8 cellular contexts compared by ENCODE assay signal in genomic region chr12:25364529-25365339, GRCh38.
A peak's percentile ranks its signal among the peaks of the same experiment; 100 is the strongest.
DNase-seq lines count a peak whose midpoint lies in the region; ATAC-seq lines count a peak whose summit lies in the region.

No MANE protein-coding gene starts in this region.

- ATAC-seq in HG03064 (IDR thresholded peaks at IDR 0.05; ENCODE audit: low read depth, unreplicated experiment), result peak; percentile 77
- peak; percentile 80 for ATAC-seq in stimulated activated memory B cell treated with anti-CD40 and anti-IgM and Interleukin-4, amounts not matched to agents 10 μg/mL and 1 μg/mL and 100 μg/mL, for 72 hours

- no peaks in the 10 kb centered on the region for H3K9me3 Mint-ChIP-seq in activated CD4-positive, alpha-beta memory T cell treated with anti-CD3 and anti-CD28 coated beads, Interleukin-2, amount 10 ng/mL, durations not matched to agents 7 days and 5 days
- H3K9me3 Mint-ChIP-seq in stimulated activated memory B cell treated with anti-CD40 and anti-IgM and Interleukin-4, amounts not matched to agents 10 μg/mL and 1 μg/mL and 100 μg/mL, for 72 hours, result no peaks in the 10 kb centered on the region

- POLR2A ChIA-PET in activated CD4-positive, alpha-beta memory T cell treated with anti-CD3 and anti-CD28 coated beads, Interleukin-2, amount 10 ng/mL, durations not matched to agents 7 days and 5 days (lab: Charles Lee), result interaction anchor here (0.8 to 5.7 kb wide), 6 partner anchors 12 to 312 kb away, joined by 3 to 31 read pairs (median 4); partner anchors contain the start of gene KRAS

- H3K4me3 Mint-ChIP-seq in activated CD4-positive, alpha-beta memory T cell treated with anti-CD3 and anti-CD28 coated beads, Interleukin-2, amount 10 ng/mL, durations not matched to agents 7 days and 5 days, result no peak overlapping the region
- peak overlapping the region; percentile 11 for H3K4me3 Mint-ChIP-seq in stimulated activated memory B cell treated with anti-CD40 and anti-IgM and Interleukin-4, amounts not matched to agents 10 μg/mL and 1 μg/mL and 100 μg/mL, for 72 hours

- H3K36me3 Mint-ChIP-seq in activated CD4-positive, alpha-beta memory T cell treated with anti-CD3 and anti-CD28 coated beads, Interleukin-2, amount 10 ng/mL, durations not matched to agents 7 days and 5 days (ENCODE audit: low read depth), result no peaks in the 10 kb centered on the region
- H3K36me3 Mint-ChIP-seq in stimulated activated memory B cell treated with anti-CD40 and anti-IgM and Interleukin-4, amounts not matched to agents 10 μg/mL and 1 μg/mL and 100 μg/mL, for 72 hours, result no peaks in the 10 kb centered on the region

- peaks cover 5% of the 10 kb centered on the region for H3K27me3 Mint-ChIP-seq in activated CD4-positive, alpha-beta memory T cell treated with anti-CD3 and anti-CD28 coated beads, Interleukin-2, amount 10 ng/mL, durations not matched to agents 7 days and 5 days
- no peaks in the 10 kb centered on the region for H3K27me3 Mint-ChIP-seq in stimulated activated memory B cell treated with anti-CD40 and anti-IgM and Interleukin-4, amounts not matched to agents 10 μg/mL and 1 μg/mL and 100 μg/mL, for 72 hours

- CTCF ChIA-PET in activated CD4-positive, alpha-beta memory T cell treated with anti-CD3 and anti-CD28 coated beads, Interleukin-2, amount 10 ng/mL, durations not matched to agents 7 days and 5 days (lab: Charles Lee), result interaction anchor here (0.6 to 2.6 kb wide), 6 partner anchors 10 to 124 kb away, joined by 3 to 11 read pairs (median 5); partner anchors contain the start of gene KRAS

- DNase-seq in activated CD8-positive, alpha-beta memory T cell treated with anti-CD3 and anti-CD28 coated beads for 24 hours, result peak; percentile 67
- DNase-seq in activated CD8-positive, alpha-beta memory T cell treated with anti-CD3 and anti-CD28 coated beads, Interleukin-2, amount 50 U/mL, for 48 hours, result no peak
- peak; percentile 49 for DNase-seq in activated CD4-positive, alpha-beta memory T cell treated with anti-CD3 and anti-CD28 coated beads, Interleukin-2, amount 10 ng/mL, durations not matched to agents 7 days and 5 days
- no peak for DNase-seq in ureter (ENCODE audit: low spot score)
- no peak for DNase-seq in AG08395 (ENCODE audit: low spot score)
- no peak for DNase-seq in hippocampal formation (lab: John Stamatoyannopoulos, UW)

- H3K4me1 Mint-ChIP-seq in activated CD4-positive, alpha-beta memory T cell treated with anti-CD3 and anti-CD28 coated beads, Interleukin-2, amount 10 ng/mL, durations not matched to agents 7 days and 5 days, result peaks cover 16% of the 10 kb centered on the region
- H3K4me1 Mint-ChIP-seq in stimulated activated memory B cell treated with anti-CD40 and anti-IgM and Interleukin-4, amounts not matched to agents 10 μg/mL and 1 μg/mL and 100 μg/mL, for 72 hours, result peaks cover 5% of the 10 kb centered on the region

- H3K27ac Mint-ChIP-seq in activated CD4-positive, alpha-beta memory T cell treated with anti-CD3 and anti-CD28 coated beads, Interleukin-2, amount 10 ng/mL, durations not matched to agents 7 days and 5 days, result peak overlapping the region; percentile 33
- H3K27ac Mint-ChIP-seq in stimulated activated memory B cell treated with anti-CD40 and anti-IgM and Interleukin-4, amounts not matched to agents 10 μg/mL and 1 μg/mL and 100 μg/mL, for 72 hours, result peak overlapping the region; percentile 75

Comparison
In these comparisons a context has a peak if more than half of its experiments do, and no peak if none do; other contexts are left out.
1. DNase-seq: peak in activated CD8-positive, alpha-beta memory T cell treated with anti-CD3 and anti-CD28 coated beads for 24 hours (single experiment) and activated CD4-positive, alpha-beta memory T cell treated with anti-CD3 and anti-CD28 coated beads, Interleukin-2, amount 10 ng/mL, durations not matched to agents 7 days and 5 days (single experiment); none in activated CD8-positive, alpha-beta memory T cell treated with anti-CD3 and anti-CD28 coated beads, Interleukin-2, amount 50 U/mL, for 48 hours (single experiment), ureter (single experiment), AG08395 (single experiment) and hippocampal formation (0 of 2).